In the genomic region with DNA sequence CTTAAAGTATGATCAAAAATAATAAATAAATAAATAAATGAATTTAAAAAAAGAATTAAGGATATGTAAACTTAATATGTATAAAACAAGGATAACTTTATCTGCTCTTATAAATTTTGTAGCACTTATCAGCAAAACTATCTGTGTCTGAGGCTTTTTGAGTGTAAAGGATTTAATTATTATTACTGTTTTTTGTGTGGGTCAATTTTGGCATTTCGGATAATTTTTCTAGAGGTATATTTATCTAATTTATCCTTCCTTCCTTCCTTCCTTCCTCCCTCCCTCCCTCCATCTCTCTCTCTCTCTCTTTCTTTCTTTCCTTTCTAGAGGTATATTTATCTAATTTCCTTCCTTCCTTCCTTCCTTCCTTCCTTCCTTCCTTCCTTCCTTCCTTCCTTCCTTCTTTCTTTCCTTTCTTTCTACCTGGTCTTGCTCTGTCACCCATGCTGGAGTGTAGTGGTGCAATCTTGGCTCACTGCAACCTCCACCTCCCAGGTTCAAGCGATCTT, we compare ENCODE assay signal across 33 cellular contexts.
"Had no signal": no experiment of that assay in that cellular context is flagged by ENCODE, and none has a peak within 500 bp of the region (broad histone marks: within the 10 kb centered on the region; RNA-seq: fewer than 3 reads in every experiment).

No MANE protein-coding gene starts in this region.

- DNase-seq: activated CD4-positive, alpha-beta memory T cell treated with anti-CD3 and anti-CD28 coated beads, Interleukin-2, amount 10 ng/mL, durations not matched to agents 7 days and 5 days; activated CD4-positive, alpha-beta T cell treated with anti-CD3 and anti-CD28 coated beads for 1 hour; activated CD4-positive, alpha-beta T cell treated with anti-CD3 and anti-CD28 coated beads for 48 hours; activated CD4-positive, CD25-positive, alpha-beta regulatory T cell; activated CD8-positive, alpha-beta memory T cell treated with anti-CD3 and anti-CD28 coated beads for 24 hours; activated CD8-positive, alpha-beta memory T cell treated with anti-CD3 and anti-CD28 coated beads, Interleukin-2, amount 10 ng/mL, durations not matched to agents 7 days and 5 days; activated CD8-positive, alpha-beta memory T cell treated with anti-CD3 and anti-CD28 coated beads, Interleukin-2, amount 50 U/mL, for 48 hours; activated effector memory CD4-positive, alpha-beta T cell treated with anti-CD3 and anti-CD28 coated beads, Interleukin-2, amount 50 U/mL, for 16 hours; activated naive CD4-positive, alpha-beta T cell; activated naive CD4-positive, alpha-beta T cell treated with anti-CD3 and anti-CD28 coated beads, Interleukin-2, amount 50 U/mL, for 16 hours; activated naive CD8-positive, alpha-beta T cell treated with anti-CD3 and anti-CD28 coated beads for 36 hours; activated T-cell treated with anti-CD3 and anti-CD28 coated beads, Interleukin-2, amount 50 U/mL, for 48 hours; amniotic stem cell; aorta; brain microvascular endothelial cell; central memory CD4-positive, alpha-beta T cell; Karpas-422; NCI-H1048; NCI-H1436 treated with DMSO at 0.1 percent for 48 hours; NCI-H1694 treated with DMSO at 0.1 percent for 48 hours; NCI-H2029; NCI-H345; NCI-H526; NCI-H748 treated with DMSO at 0.1 percent for 48 hours; NK-92 treated with Interleukin-12 subunit alpha and Interleukin-12 subunit beta, amount 100 ng/mL, for 24 hours; PC-9; SIG-M5; T1000; WERI-Rb-1 had no signal

- H3K27me3 ChIP-seq: brain microvascular endothelial cell had no signal

- H3K4me3 ChIP-seq: PC-9 had no signal

- H3K27ac ChIP-seq: brain microvascular endothelial cell, PC-9, RWPE1, WERI-Rb-1 had no signal

- H2AFZ ChIP-seq: PC-9 had no signal

- ATAC-seq: activated CD8-positive, alpha-beta memory T cell treated with anti-CD3 and anti-CD28 coated beads, Interleukin-2, amount 10 ng/mL, durations not matched to agents 7 days and 5 days; activated T-helper 17 cell treated with anti-CD3 and anti-CD28 coated beads, Interleukin-2, amount 50 U/mL, for 72 hours; Right ventricle myocardium inferior had no signal

- FAIRE-seq: RCC 7860 had no signal

- H3K4me2 ChIP-seq: PC-9 had no signal

- H3K36me3 ChIP-seq: brain microvascular endothelial cell, WERI-Rb-1 had no signal
